ENCODE assay signal across 30 cellular contexts in genomic region chr14:95006479-95006878, GRCh38.
"Had no signal": no experiment of that assay in that cellular context is flagged by ENCODE, and none has a peak within 500 bp of the region (broad histone marks: within the 10 kb centered on the region; RNA-seq: fewer than 3 reads in every experiment).

No MANE protein-coding gene starts in this region.

- H3K36me3 ChIP-seq: MG63 had no signal

- H3K9me3 ChIP-seq: MG63 had no signal

- DNase-seq: Karpas-422, Kasumi-1, MG63, MM.1S, MV-4-11, NCI-H1048, NCI-H1105, NCI-H1105 treated with DMSO at 0.1 percent for 48 hours, NCI-H1417, NCI-H1417 treated with DMSO at 0.1 percent for 48 hours, NCI-H1436, NCI-H1436 treated with DMSO at 0.1 percent for 48 hours, NCI-H146, NCI-H187, NCI-H187 treated with DMSO at 0.1 percent for 48 hours, NCI-H1930, NCI-H2029, NCI-H2029 treated with DMSO at 0.1 percent for 48 hours, NCI-H2081, NCI-H2081 treated with DMSO at 0.1 percent for 48 hours, NCI-H2107, NCI-H2171, NCI-H2171 treated with DMSO at 0.1 percent for 48 hours, NCI-H2227 treated with DMSO at 0.1 percent for 48 hours, NCI-H226, NCI-H345, NCI-H446, NCI-H446 treated with DMSO at 0.1 percent for 48 hours, NCI-H510A, NCI-H510A treated with DMSO at 0.1 percent for 48 hours had no signal

- H3K4me3 ChIP-seq: MG63 had no signal

- H3K27me3 ChIP-seq: MG63 had no signal
